1 cellular context compared by ENCODE assay signal in genomic region chr9:30978000-30978399, GRCh38.
TF ChIP-seq lines count a peak whose summit lies in the region.

No MANE protein-coding gene starts in this region.

TF ChIP-seq in WTC11, 78 proteins besides CTCF, POLR2A, EP300 and RAD21 (continued from another document):
- TF ChIP-seq, protein P1, sequence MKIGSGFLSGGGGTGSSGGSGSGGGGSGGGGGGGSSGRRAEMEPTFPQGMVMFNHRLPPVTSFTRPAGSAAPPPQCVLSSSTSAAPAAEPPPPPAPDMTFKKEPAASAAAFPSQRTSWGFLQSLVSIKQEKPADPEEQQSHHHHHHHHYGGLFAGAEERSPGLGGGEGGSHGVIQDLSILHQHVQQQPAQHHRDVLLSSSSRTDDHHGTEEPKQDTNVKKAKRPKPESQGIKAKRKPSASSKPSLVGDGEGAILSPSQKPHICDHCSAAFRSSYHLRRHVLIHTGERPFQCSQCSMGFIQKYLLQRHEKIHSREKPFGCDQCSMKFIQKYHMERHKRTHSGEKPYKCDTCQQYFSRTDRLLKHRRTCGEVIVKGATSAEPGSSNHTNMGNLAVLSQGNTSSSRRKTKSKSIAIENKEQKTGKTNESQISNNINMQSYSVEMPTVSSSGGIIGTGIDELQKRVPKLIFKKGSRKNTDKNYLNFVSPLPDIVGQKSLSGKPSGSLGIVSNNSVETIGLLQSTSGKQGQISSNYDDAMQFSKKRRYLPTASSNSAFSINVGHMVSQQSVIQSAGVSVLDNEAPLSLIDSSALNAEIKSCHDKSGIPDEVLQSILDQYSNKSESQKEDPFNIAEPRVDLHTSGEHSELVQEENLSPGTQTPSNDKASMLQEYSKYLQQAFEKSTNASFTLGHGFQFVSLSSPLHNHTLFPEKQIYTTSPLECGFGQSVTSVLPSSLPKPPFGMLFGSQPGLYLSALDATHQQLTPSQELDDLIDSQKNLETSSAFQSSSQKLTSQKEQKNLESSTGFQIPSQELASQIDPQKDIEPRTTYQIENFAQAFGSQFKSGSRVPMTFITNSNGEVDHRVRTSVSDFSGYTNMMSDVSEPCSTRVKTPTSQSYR (CRISPR knock-in tag; IDR thresholded peaks at IDR 0.05) = no peak
- no peak for TF ChIP-seq PREB (CRISPR knock-in tag; IDR thresholded peaks at IDR 0.05; ENCODE audit: borderline replicate concordance)
- TF ChIP-seq, protein P2, sequence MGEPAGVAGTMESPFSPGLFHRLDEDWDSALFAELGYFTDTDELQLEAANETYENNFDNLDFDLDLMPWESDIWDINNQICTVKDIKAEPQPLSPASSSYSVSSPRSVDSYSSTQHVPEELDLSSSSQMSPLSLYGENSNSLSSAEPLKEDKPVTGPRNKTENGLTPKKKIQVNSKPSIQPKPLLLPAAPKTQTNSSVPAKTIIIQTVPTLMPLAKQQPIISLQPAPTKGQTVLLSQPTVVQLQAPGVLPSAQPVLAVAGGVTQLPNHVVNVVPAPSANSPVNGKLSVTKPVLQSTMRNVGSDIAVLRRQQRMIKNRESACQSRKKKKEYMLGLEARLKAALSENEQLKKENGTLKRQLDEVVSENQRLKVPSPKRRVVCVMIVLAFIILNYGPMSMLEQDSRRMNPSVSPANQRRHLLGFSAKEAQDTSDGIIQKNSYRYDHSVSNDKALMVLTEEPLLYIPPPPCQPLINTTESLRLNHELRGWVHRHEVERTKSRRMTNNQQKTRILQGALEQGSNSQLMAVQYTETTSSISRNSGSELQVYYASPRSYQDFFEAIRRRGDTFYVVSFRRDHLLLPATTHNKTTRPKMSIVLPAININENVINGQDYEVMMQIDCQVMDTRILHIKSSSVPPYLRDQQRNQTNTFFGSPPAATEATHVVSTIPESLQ (CRISPR knock-in tag; IDR thresholded peaks at IDR 0.05) = no peak
- no peak for TF ChIP-seq TCF7 (CRISPR knock-in tag; IDR thresholded peaks at IDR 0.05; ENCODE audit: low read depth)
- TF ChIP-seq, protein P3, sequence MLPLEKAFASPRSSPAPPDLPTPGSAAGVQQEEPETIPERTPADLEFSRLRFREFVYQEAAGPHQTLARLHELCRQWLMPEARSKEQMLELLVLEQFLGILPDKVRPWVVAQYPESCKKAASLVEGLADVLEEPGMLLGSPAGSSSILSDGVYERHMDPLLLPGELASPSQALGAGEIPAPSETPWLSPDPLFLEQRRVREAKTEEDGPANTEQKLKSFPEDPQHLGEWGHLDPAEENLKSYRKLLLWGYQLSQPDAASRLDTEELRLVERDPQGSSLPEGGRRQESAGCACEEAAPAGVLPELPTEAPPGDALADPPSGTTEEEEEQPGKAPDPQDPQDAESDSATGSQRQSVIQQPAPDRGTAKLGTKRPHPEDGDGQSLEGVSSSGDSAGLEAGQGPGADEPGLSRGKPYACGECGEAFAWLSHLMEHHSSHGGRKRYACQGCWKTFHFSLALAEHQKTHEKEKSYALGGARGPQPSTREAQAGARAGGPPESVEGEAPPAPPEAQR (CRISPR knock-in tag; IDR thresholded peaks at IDR 0.05) = no peak
- no peak for TF ChIP-seq NFYB (CRISPR knock-in tag; conservative IDR thresholded peaks at IDR 0.05; ENCODE audit: low read depth)
- TF ChIP-seq EMX1 (CRISPR knock-in tag; IDR thresholded peaks at IDR 0.05) = no peak
- no peak for TF ChIP-seq ZNF138 (CRISPR knock-in tag; conservative IDR thresholded peaks at IDR 0.05)
- TF ChIP-seq ZNF396 (CRISPR knock-in tag; IDR thresholded peaks at IDR 0.05; ENCODE audit: borderline replicate concordance) = no peak
- no peak for TF ChIP-seq FOXK1 (CRISPR knock-in tag; IDR thresholded peaks at IDR 0.05)
